ENCODE assay signal across 8 cellular contexts in the genomic region with DNA sequence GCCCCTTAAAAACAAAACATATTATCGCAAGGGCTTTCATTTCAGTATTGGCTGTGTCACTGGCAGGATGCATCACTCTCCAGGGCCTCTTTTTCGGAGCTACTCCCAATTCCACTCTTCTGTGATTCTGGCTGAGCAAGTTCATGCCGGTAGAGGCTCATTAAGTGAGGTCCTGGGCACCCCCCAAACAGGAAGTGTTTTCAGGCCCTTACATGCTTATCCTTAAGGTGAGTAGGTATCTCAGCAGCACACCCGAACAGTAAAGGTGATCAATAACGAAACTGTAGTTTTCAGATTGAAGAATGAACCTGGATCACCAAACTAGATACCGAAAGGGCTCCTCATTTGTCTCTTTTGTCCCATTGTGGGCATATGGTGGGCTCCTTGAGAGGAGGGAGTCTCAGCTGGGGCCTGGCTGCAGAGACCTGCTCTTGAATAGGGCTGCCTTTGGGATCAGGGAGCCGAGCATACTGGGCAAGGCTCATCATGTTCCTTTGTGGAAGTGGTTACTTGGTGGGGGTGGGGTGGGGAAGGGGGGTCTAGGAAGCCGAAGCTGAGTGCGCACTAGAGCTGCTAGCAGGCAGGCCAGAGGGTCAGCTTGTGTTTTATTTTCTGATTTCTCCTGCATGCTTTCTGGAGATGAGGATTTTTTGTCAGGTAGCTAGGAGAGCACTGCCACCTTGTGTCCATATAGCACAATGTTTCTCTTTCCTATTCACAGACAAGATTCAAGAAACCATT.
DNase-seq lines count a peak whose midpoint lies in the region; ATAC-seq and TF ChIP-seq lines count a peak whose summit lies in the region.

No MANE protein-coding gene starts in this region.

- in situ Hi-C loops in GM23248 (cut with MboI): no loop called here

- DNase-seq in DMS53 treated with DMSO at 0.1 percent for 48 hours (lab: John Stamatoyannopoulos, UW; ENCODE audit: unreplicated experiment) (peak; percentile 67), GM23248 (peak; percentile 81), NCI-H1694 treated with DMSO at 0.1 percent for 48 hours (lab: John Stamatoyannopoulos, UW) (peak; percentile 79), colonic mucosa (peak; percentile 43), left lobe of liver (ENCODE audit: low spot score) (no peak)
- DNase-seq in T-helper 2 cell treated with Interferon-gamma antibody and Interleukin-4, amounts not matched to agents 5 μg/mL and 100 μg/mL, for 36 hours (ENCODE audit: low spot score): peak; percentile 12

- H3K27me3 Mint-ChIP-seq in T-helper 2 cell treated with Interferon-gamma antibody and Interleukin-4, amounts not matched to agents 5 μg/mL and 100 μg/mL, for 36 hours (ENCODE audit: low read depth): no peaks in the 10 kb centered on the region

- no peaks in the 10 kb centered on the region for H3K9me3 Mint-ChIP-seq in T-helper 2 cell treated with Interferon-gamma antibody and Interleukin-4, amounts not matched to agents 5 μg/mL and 100 μg/mL, for 36 hours

- H3K9ac ChIP-seq in GM23248 (no peak overlapping the region), colonic mucosa (ENCODE audit: low read depth in 2 of 2, low read length in 2 of 2) (no peak overlapping the region), stomach smooth muscle (ENCODE audit: low read length in 2 of 2) (peak overlapping the region in 1 of 2 donors; percentile 66)

- H3K27ac ChIP-seq in GM23248 (no peak overlapping the region), colonic mucosa (no peak overlapping the region), stomach smooth muscle (ENCODE audit: low read length) (peak overlapping the region; percentile 60)

- peaks cover 8% of the 10 kb centered on the region; the same call in 1 of the 2 replicates for H3K4me1 ChIP-seq in GM23248 (ENCODE audit: insufficient read depth)
- H3K4me1 ChIP-seq in colonic mucosa: no peaks in the 10 kb centered on the region
- H3K4me1 ChIP-seq in stomach smooth muscle (ENCODE audit: control insufficient read depth, insufficient read depth, low read length): peaks cover 7% of the 10 kb centered on the region

- ATAC-seq in left lobe of liver (peak; percentile 85), HG03520 (IDR thresholded peaks at IDR 0.05; ENCODE audit: unreplicated experiment) (no peak)

- 48 to 50% methylated on average over 9 of the region's 9 CpGs for WGBS in GM23248 (ENCODE audit: low coverage in 1 of 2, low lambda C conversion rate in 2 of 2, missing lambda C conversion rate in 2 of 2), 2 experiments

- peak; percentile 59 for TF ChIP-seq CTCF in colonic mucosa (IDR thresholded peaks at IDR 0.05)

- no peak overlapping the region for H3K4me2 ChIP-seq in GM23248 (ENCODE audit: unreplicated experiment)

- H3K36me3 Mint-ChIP-seq in T-helper 2 cell treated with Interferon-gamma antibody and Interleukin-4, amounts not matched to agents 5 μg/mL and 100 μg/mL, for 36 hours (ENCODE audit: low read depth): peaks cover 24% of the 10 kb centered on the region

- peak overlapping the region; percentile 72 for H3K27ac Mint-ChIP-seq in T-helper 2 cell treated with Interferon-gamma antibody and Interleukin-4, amounts not matched to agents 5 μg/mL and 100 μg/mL, for 36 hours

- no peak overlapping the region for H3K4me3 Mint-ChIP-seq in T-helper 2 cell treated with Interferon-gamma antibody and Interleukin-4, amounts not matched to agents 5 μg/mL and 100 μg/mL, for 36 hours

- H3K9me2 ChIP-seq in GM23248 (ENCODE audit: insufficient read depth): no peaks in the 10 kb centered on the region

- H3K9me3 ChIP-seq in GM23248 (ENCODE audit: low read depth) (no peaks in the 10 kb centered on the region), colonic mucosa (no peaks in the 10 kb centered on the region), stomach smooth muscle (ENCODE audit: control insufficient read depth in 2 of 2, low read length in 2 of 2) (no peaks in the 10 kb centered on the region)

- intact Hi-C loops in colonic mucosa (cut with DNase I): loop anchor here (5.0 kb wide), 1 partner anchor 65 kb away; a partner anchor contains a TSS

- peaks cover 10% of the 10 kb centered on the region for H3K4me1 Mint-ChIP-seq in T-helper 2 cell treated with Interferon-gamma antibody and Interleukin-4, amounts not matched to agents 5 μg/mL and 100 μg/mL, for 36 hours (ENCODE audit: low read depth)

- no peak overlapping the region for H2AFZ ChIP-seq in GM23248

- H3K4me3 ChIP-seq in GM23248 (no peak overlapping the region), colonic mucosa (no peak overlapping the region), stomach smooth muscle (ENCODE audit: low read length in 2 of 2) (no peak overlapping the region)

- no peaks in the 10 kb centered on the region for H3K79me2 ChIP-seq in GM23248 (ENCODE audit: insufficient read depth)

- no peaks in the 10 kb centered on the region for H3F3A ChIP-seq in GM23248 (ENCODE audit: insufficient read depth)

- no peaks in the 10 kb centered on the region for H4K20me1 ChIP-seq in GM23248 (ENCODE audit: insufficient read depth)

- H3K27me3 ChIP-seq in GM23248 (replicated peaks; ENCODE audit: insufficient read depth) (no peaks in the 10 kb centered on the region), colonic mucosa (no peaks in the 10 kb centered on the region), stomach smooth muscle (ENCODE audit: control insufficient read depth in 1 of 2, insufficient read depth in 2 of 2, low read length in 2 of 2) (no peaks in the 10 kb centered on the region)

- 0 out of 2 replicates have a peak, but pooled peaks cover 5% of the 10 kb centered on the region for H3K36me3 ChIP-seq in GM23248 (ENCODE audit: low read depth)
- H3K36me3 ChIP-seq in colonic mucosa: no peaks in the 10 kb centered on the region
- H3K36me3 ChIP-seq in stomach smooth muscle (ENCODE audit: control insufficient read depth in 2 of 2, insufficient read depth in 2 of 2, low read length in 2 of 2): peaks cover 29 to 50% of the 10 kb centered on the region in 2 donors
